In the genomic region with DNA sequence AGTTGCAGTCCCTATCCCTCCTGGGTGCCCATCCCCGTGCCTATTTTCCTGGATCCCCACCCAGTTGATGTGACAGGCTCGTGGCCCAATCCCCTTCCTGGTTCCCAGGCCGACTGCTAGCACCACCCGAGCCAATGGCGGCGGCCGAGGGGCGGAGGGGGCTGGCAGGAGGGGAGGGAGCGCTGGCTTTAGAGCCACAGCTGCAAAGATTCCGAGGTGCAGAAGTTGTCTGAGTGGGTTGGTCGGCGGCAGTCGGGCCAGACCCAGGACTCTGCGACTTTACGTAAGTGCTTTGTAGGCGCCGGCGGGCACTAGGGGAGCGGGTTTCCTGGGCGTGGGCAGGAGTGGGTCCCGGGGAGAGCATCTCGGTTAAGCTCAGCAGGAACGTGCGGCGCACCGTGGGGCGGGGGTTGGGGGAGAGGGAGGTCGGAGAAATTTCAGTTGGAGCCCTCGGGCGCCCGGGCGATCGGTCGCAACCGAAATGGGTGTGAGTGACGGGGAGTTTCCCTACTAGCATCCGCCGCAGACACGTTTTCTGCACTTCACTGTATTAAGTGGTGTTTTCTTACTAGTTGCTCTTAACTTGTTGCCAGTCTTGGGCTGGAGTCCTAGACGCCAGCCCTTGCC, we compare ENCODE assay signal across 8 cellular contexts. TPM values are rescaled to one million over a fixed set of nuclear protein-coding genes. Genes with fewer than 3 reads are reported as not detected.
DNase-seq lines count a peak whose midpoint lies in the region; ATAC-seq and TF ChIP-seq lines count a peak whose summit lies in the region.

A gene with protein sequence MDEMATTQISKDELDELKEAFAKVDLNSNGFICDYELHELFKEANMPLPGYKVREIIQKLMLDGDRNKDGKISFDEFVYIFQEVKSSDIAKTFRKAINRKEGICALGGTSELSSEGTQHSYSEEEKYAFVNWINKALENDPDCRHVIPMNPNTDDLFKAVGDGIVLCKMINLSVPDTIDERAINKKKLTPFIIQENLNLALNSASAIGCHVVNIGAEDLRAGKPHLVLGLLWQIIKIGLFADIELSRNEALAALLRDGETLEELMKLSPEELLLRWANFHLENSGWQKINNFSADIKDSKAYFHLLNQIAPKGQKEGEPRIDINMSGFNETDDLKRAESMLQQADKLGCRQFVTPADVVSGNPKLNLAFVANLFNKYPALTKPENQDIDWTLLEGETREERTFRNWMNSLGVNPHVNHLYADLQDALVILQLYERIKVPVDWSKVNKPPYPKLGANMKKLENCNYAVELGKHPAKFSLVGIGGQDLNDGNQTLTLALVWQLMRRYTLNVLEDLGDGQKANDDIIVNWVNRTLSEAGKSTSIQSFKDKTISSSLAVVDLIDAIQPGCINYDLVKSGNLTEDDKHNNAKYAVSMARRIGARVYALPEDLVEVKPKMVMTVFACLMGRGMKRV (plus strand): TSS at position 197 of the 627 bp plus-strand sequence. CDS start 49,077 bp downstream, outside the sequence.

- CTCF ChIA-PET in activated CD4-positive, alpha-beta T cell treated with anti-CD3 and anti-CD28 coated beads, Interleukin-2, amount 10 ng/mL, durations not matched to agents 7 days and 5 days (lab: Charles Lee) = no interaction called here

- H3K9me3 ChIP-seq in breast epithelium (no peaks in the 10 kb centered on the region), iPS-15b (ENCODE audit: control insufficient read depth, insufficient read depth, low read length) (no peaks in the 10 kb centered on the region)

- H3K36me3 ChIP-seq in breast epithelium (no peaks in the 10 kb centered on the region), iPS-15b (ENCODE audit: control insufficient read depth, insufficient read depth, low read length) (no peaks in the 10 kb centered on the region)

- H3K4me1 Mint-ChIP-seq in activated CD4-positive, alpha-beta T cell treated with anti-CD3 and anti-CD28 coated beads, Interleukin-2, amount 10 ng/mL, durations not matched to agents 7 days and 5 days = peaks cover 4% of the 10 kb centered on the region

- ATAC-seq in HG02981 (IDR thresholded peaks at IDR 0.05; ENCODE audit: unreplicated experiment) = peak; percentile 60

- DNase-seq in activated CD4-positive, alpha-beta T cell treated with anti-CD3 and anti-CD28 coated beads, Interleukin-2, amount 10 ng/mL, durations not matched to agents 7 days and 5 days = peak; percentile 7
- no peak for DNase-seq in activated CD4-positive, alpha-beta T cell treated with anti-CD3 and anti-CD28 coated beads, Interleukin-2, amount 50 U/mL, for 1 hour
- peak; percentile 88 for DNase-seq in NCI-H82 (lab: John Stamatoyannopoulos, UW)
- DNase-seq in breast epithelium (ENCODE audit: low spot score in 2 of 2) = peak; percentile 59 to 73
- peak; percentile 71 for DNase-seq in retina
- DNase-seq in SHP77 treated with DMSO at 0.1 percent for 48 hours (lab: John Stamatoyannopoulos, UW) = no peak

- no peak for TF ChIP-seq CTCF in breast epithelium (IDR thresholded peaks at IDR 0.05)

- intact Hi-C loops in breast epithelium (cut with DNase I; ENCODE audit: low total_unique reads) = no loop called here

- peaks cover 0 to 73% of the 10 kb centered on the region in 2 donors for H3K27me3 ChIP-seq in breast epithelium
- H3K27me3 ChIP-seq in iPS-15b (ENCODE audit: control insufficient read depth, insufficient read depth, low read length) = no peaks in the 10 kb centered on the region

- H3K27me3 Mint-ChIP-seq in activated CD4-positive, alpha-beta T cell treated with anti-CD3 and anti-CD28 coated beads, Interleukin-2, amount 10 ng/mL, durations not matched to agents 7 days and 5 days = peaks cover 24% of the 10 kb centered on the region

- peak within 1 kb of the TSS; percentile 87 to 94 for H3K27ac ChIP-seq in breast epithelium

- H3K36me3 Mint-ChIP-seq in activated CD4-positive, alpha-beta T cell treated with anti-CD3 and anti-CD28 coated beads, Interleukin-2, amount 10 ng/mL, durations not matched to agents 7 days and 5 days (ENCODE audit: low read depth) = no peaks in the 10 kb centered on the region

- peak within 1 kb of the TSS; percentile 95 for H3K9ac ChIP-seq in iPS-15b (ENCODE audit: low read depth, low read length)

- H3K9me3 Mint-ChIP-seq in activated CD4-positive, alpha-beta T cell treated with anti-CD3 and anti-CD28 coated beads, Interleukin-2, amount 10 ng/mL, durations not matched to agents 7 days and 5 days = no peaks in the 10 kb centered on the region

- H3K4me3 Mint-ChIP-seq in activated CD4-positive, alpha-beta T cell treated with anti-CD3 and anti-CD28 coated beads, Interleukin-2, amount 10 ng/mL, durations not matched to agents 7 days and 5 days = peak within 1 kb of the TSS; percentile 55

- H3K4me3 ChIP-seq in breast epithelium = peak within 1 kb of the TSS; percentile 56 to 75 (median 64)
- H3K4me3 ChIP-seq in iPS-15b (ENCODE audit: low read depth, low read length) = peak within 1 kb of the TSS; percentile 96

- H3K4me1 ChIP-seq in breast epithelium (no peaks in the 10 kb centered on the region), iPS-15b (ENCODE audit: control insufficient read depth, insufficient read depth, low read length) (peaks cover 12% of the 10 kb centered on the region)

- H3K27ac Mint-ChIP-seq in activated CD4-positive, alpha-beta T cell treated with anti-CD3 and anti-CD28 coated beads, Interleukin-2, amount 10 ng/mL, durations not matched to agents 7 days and 5 days = no peak within 1 kb of the TSS

- POLR2A ChIA-PET in activated CD4-positive, alpha-beta T cell treated with anti-CD3 and anti-CD28 coated beads, Interleukin-2, amount 10 ng/mL, durations not matched to agents 7 days and 5 days (lab: Charles Lee) = no interaction called here

- TF ChIP-seq POLR2A in breast epithelium (IDR thresholded peaks at IDR 0.05) = peak; percentile 46

RNA-seq across cellular contexts. Expression of the gene that starts here (rescaled TPM):
- under 1 TPM; 0.29 to 0.30 TPM for total RNA-seq in activated CD4-positive, alpha-beta T cell treated with anti-CD3 and anti-CD28 coated beads, Interleukin-2, amount 10 ng/mL, durations not matched to agents 7 days and 5 days
- 10 to 100 TPM; 64.6 to 79.5 (median 69.4) TPM for total RNA-seq in breast epithelium

Comparison
In these comparisons a context has a peak if more than half of its experiments do, and no peak if none do; other contexts are left out.
1. RNA of the gene that starts here (total RNA-seq): 64.6 to 79.5 TPM in breast epithelium; 0.29 to 0.30 TPM in activated CD4-positive, alpha-beta T cell treated with anti-CD3 and anti-CD28 coated beads, Interleukin-2, amount 10 ng/mL, durations not matched to agents 7 days and 5 days; every median in the first group is over 10 times any median in the second.
2. Peak in DNase-seq in activated CD4-positive, alpha-beta T cell treated with anti-CD3 and anti-CD28 coated beads, Interleukin-2, amount 10 ng/mL, durations not matched to agents 7 days and 5 days; RNA of the gene not detected or under 1 TPM.
3. DNase-seq: peak in NCI-H82 (single experiment), breast epithelium (2 of 2) and retina (single experiment); none in activated CD4-positive, alpha-beta T cell treated with anti-CD3 and anti-CD28 coated beads, Interleukin-2, amount 50 U/mL, for 1 hour (single experiment) and SHP77 treated with DMSO at 0.1 percent for 48 hours (single experiment).